Comparison of ENCODE assay signal across 8 cellular contexts in the genomic region with DNA sequence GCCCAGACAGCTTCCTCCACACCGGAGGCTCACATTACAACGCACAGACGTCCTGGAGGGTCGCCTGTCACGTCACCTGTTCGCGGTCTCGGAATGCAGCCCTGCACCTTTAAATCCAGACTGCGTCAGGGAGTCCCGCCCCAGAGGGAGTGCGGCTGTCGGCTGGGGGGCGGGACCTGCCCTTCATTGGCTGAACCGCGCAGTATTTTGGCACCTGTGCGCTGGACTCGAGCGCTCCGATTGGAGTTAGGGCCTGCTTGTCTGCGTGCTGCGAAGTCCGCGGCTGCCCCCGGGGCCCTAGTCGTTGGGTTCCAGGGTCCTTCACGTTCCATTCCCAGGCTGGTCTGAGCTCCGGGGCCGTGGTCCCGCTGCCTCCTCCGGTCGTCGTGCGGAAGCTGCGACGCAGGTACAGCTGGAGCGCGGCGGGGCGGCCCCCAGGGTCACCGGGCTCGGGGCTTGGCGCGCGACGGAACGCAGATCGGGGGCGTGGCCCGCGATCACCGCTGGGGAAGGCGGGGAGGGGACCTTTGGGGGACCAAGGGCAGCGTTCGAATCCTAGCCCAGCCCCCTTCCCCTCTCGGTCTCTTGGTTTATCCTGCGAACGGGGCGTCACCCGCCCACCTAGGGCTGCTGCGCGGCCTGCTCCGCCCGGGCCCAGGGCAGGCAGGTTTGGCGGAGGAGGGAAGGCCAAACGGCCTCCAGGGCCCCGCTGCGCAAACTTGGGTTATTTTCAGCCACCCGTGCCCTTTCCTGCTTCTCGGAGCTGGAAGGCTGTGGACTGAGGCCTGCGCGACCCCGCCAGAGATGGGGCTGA. TPM values are rescaled to one million over a fixed set of nuclear protein-coding genes. Genes with fewer than 3 reads are reported as not detected.
DNase-seq lines count a peak whose midpoint lies in the region; ATAC-seq lines count a peak whose summit lies in the region.

A gene with protein sequence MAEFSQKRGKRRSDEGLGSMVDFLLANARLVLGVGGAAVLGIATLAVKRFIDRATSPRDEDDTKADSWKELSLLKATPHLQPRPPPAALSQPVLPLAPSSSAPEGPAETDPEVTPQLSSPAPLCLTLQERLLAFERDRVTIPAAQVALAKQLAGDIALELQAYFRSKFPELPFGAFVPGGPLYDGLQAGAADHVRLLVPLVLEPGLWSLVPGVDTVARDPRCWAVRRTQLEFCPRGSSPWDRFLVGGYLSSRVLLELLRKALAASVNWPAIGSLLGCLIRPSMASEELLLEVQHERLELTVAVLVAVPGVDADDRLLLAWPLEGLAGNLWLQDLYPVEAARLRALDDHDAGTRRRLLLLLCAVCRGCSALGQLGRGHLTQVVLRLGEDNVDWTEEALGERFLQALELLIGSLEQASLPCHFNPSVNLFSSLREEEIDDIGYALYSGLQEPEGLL (plus strand): TSS at position 331 of the 814 bp plus-strand sequence. CDS start 2,059 bp downstream, outside the sequence.

- H3K36me3 Mint-ChIP-seq in activated CD4-positive, alpha-beta T cell treated with anti-CD3 and anti-CD28 coated beads for 36 hours (ENCODE audit: low read depth), result peaks cover 5% of the 10 kb centered on the region

- H3K9me3 Mint-ChIP-seq in activated CD4-positive, alpha-beta T cell treated with anti-CD3 and anti-CD28 coated beads for 36 hours (ENCODE audit: low read depth), result no peaks in the 10 kb centered on the region

- peak; percentile 67 to 71 for DNase-seq in AML-193 (lab: John Stamatoyannopoulos, UW)
- peak; percentile 93 for DNase-seq in NCI-H510A treated with DMSO at 0.1 percent for 48 hours (lab: John Stamatoyannopoulos, UW)
- DNase-seq in activated CD4-positive, alpha-beta T cell treated with anti-CD3 and anti-CD28 coated beads for 36 hours, result peak; percentile 96
- peak; percentile 72 to 92 (median 84) for DNase-seq in stimulated activated CD4-positive, alpha-beta T cell treated with anti-CD3 and anti-CD28 coated beads, Interleukin-1b, Interleukin-23, amount 100 ng/mL, for 24 hours (ENCODE audit: low read depth in 4 of 4, low spot score in 1 of 4)

- H3K27ac ChIP-seq in cingulate gyrus (ENCODE audit: low read depth, low read length), result peak within 1 kb of the TSS; percentile 83
- peak within 1 kb of the TSS; percentile 92 for H3K27ac ChIP-seq in layer of hippocampus (ENCODE audit: low read depth, low read length)

- peak within 1 kb of the TSS; percentile 76 for H3K4me3 Mint-ChIP-seq in activated CD4-positive, alpha-beta T cell treated with anti-CD3 and anti-CD28 coated beads for 36 hours

- H3K4me1 Mint-ChIP-seq in activated CD4-positive, alpha-beta T cell treated with anti-CD3 and anti-CD28 coated beads for 36 hours, result peaks cover 42% of the 10 kb centered on the region

- intact Hi-C loops in activated CD4-positive, alpha-beta T cell treated with anti-CD3 and anti-CD28 coated beads for 36 hours (cut with DNase I, micrococcal nuclease), result loop anchor here (1.0 to 2.0 kb wide), 8 partner anchors 35 to 222 kb away; a partner anchor contains a TSS

- ATAC-seq in GM19043 (IDR thresholded peaks at IDR 0.05; ENCODE audit: low read depth, unreplicated experiment) (peak; percentile 82), HG03378 (IDR thresholded peaks at IDR 0.05; ENCODE audit: unreplicated experiment) (peak; percentile 72)
- peak; percentile 92 for ATAC-seq in activated CD4-positive, alpha-beta T cell treated with anti-CD3 and anti-CD28 coated beads for 36 hours

- H3K27ac Mint-ChIP-seq in activated CD4-positive, alpha-beta T cell treated with anti-CD3 and anti-CD28 coated beads for 36 hours, result peak within 1 kb of the TSS; percentile 80

- CTCF ChIA-PET in activated CD4-positive, alpha-beta T cell treated with anti-CD3 and anti-CD28 coated beads for 36 hours (lab: Charles Lee), result interaction anchor here (0.7 to 1.4 kb wide), 2 partner anchors 12 to 54 kb away, joined by 3 to 4 read pairs; a partner anchor contains a TSS

- POLR2A ChIA-PET in activated CD4-positive, alpha-beta T cell treated with anti-CD3 and anti-CD28 coated beads for 36 hours (lab: Charles Lee), result interaction anchor here (0.7 kb wide), 1 partner anchor 89 kb away, joined by 3 read pairs; no protein-coding TSS in a partner anchor

- no peaks in the 10 kb centered on the region for H3K27me3 Mint-ChIP-seq in activated CD4-positive, alpha-beta T cell treated with anti-CD3 and anti-CD28 coated beads for 36 hours

- H3K27me3 ChIP-seq in layer of hippocampus (ENCODE audit: control insufficient read depth, insufficient read depth, low read length), result no peaks in the 10 kb centered on the region

RNA-seq across cellular contexts. Expression of the gene that starts here (rescaled TPM):
- 1 to 10 TPM; 3.3 to 5.2 TPM for total RNA-seq in activated CD4-positive, alpha-beta T cell treated with anti-CD3 and anti-CD28 coated beads for 36 hours

Comparison
In these comparisons a context has a peak if more than half of its experiments do, and no peak if none do; other contexts are left out.
1. Peak in every context shown above with its lines: DNase-seq, ATAC-seq and H3K27ac ChIP-seq.